23 cellular contexts compared by ENCODE assay signal in the genomic region with DNA sequence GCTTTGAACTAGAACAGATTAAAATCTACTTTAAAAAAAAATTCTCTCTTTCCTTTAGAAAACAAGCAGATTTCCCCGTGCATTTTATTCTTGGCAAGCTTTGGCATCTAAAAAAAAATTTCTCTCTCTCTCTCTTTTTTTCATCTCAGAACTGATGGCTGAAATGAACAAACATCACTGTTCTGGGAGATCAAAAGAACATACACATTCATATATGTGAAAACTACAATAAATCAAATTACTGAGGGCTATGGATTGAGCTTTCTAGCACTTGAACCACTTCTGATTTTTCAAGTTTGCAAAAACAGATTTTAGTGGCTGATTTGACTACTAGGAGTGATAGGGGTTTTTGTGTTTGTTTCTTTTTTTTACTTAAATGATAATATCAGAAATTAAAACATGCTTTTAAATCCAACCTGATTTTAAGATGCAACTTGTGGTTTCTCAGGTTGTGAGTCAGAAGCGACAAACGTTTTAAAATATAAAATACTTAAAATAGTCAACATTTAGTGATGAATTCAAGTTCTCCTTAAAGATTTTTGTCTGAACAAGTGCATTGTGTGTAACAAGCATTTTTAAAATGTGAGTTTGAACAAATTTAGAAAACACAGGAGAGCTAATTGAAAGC. TPM values are rescaled to one million over a fixed set of nuclear protein-coding genes. Genes with fewer than 3 reads are reported as not detected.
DNase-seq lines count a peak whose midpoint lies in the region; ATAC-seq, FAIRE-seq and TF ChIP-seq lines count a peak whose summit lies in the region.
"Had no signal": no experiment of that assay in that cellular context is flagged by ENCODE, and none has a peak within 500 bp of the region (broad histone marks: within the 10 kb centered on the region; RNA-seq: fewer than 3 reads in every experiment).

No MANE protein-coding gene starts in this region.

- no peak for DNase-seq in HepG2 (ENCODE audit: low spot score)
- DNase-seq in right lobe of liver: no peak
- no peak for DNase-seq in testis
- no peak for DNase-seq in LoVo (ENCODE audit: low spot score)
- DNase-seq: activated CD4-positive, alpha-beta T cell treated with anti-CD3 and anti-CD28 coated beads for 4 hours; activated effector memory CD4-positive, alpha-beta T cell treated with anti-CD3 and anti-CD28 coated beads, Interleukin-2, amount 50 U/mL, for 16 hours; aorta; esophagus squamous epithelium; immature natural killer cell; NCI-H1417 treated with DMSO at 0.1 percent for 48 hours; NCI-H524 treated with DMSO at 0.1 percent for 48 hours; nucleus accumbens; stimulated activated CD8-positive, alpha-beta memory T cell treated with anti-CD3 and anti-CD28 coated beads, Interleukin-4, amount 100 ng/mL, for 48 hours had no signal

- no peak overlapping the region for H3K27ac ChIP-seq in HepG2 (ENCODE audit: extremely low read length, insufficient read depth, low read length)
- H3K27ac ChIP-seq in right lobe of liver: no peak overlapping the region
- H3K27ac ChIP-seq in angular gyrus (ENCODE audit: low read depth, low read length): peak overlapping the region; percentile 41
- no peak overlapping the region for H3K27ac ChIP-seq in iPS-20b (ENCODE audit: low read length)
- H3K27ac ChIP-seq in temporal lobe (ENCODE audit: low read depth, low read length): peak overlapping the region; percentile 45
- no peak overlapping the region for H3K27ac ChIP-seq in testis
- H3K27ac ChIP-seq: C4-2B, esophagus squamous epithelium, left lung, thoracic aorta had no signal

- in situ Hi-C loops in HepG2 (cut with HindIII; ENCODE audit: extremely low pct_ligation_motif_present, low pct_unique_long_range_greater_than_20kb): no loop called here

- TF ChIP-seq POLR2A in HepG2 (IDR thresholded peaks at IDR 0.05; ENCODE audit: insufficient read depth in 1 of 2, low read depth in 2 of 2, low read length in 2 of 2): no peak
- no peak for TF ChIP-seq POLR2A in right lobe of liver (IDR thresholded peaks at IDR 0.05)
- no peak for TF ChIP-seq POLR2A in testis (IDR thresholded peaks at IDR 0.05)

- H3K9me3 ChIP-seq in HepG2 (ENCODE audit: low read length) (no peaks in the 10 kb centered on the region), right lobe of liver (no peaks in the 10 kb centered on the region), iPS-20b (ENCODE audit: insufficient read depth, low read depth, low read length) (peaks cover 8% of the 10 kb centered on the region; the same call in 1 of the 2 replicates), testis (no peaks in the 10 kb centered on the region)
- H3K9me3 ChIP-seq: esophagus squamous epithelium, left lung, thoracic aorta had no signal

- no peaks in the 10 kb centered on the region for H3K79me2 ChIP-seq in HepG2 (ENCODE audit: insufficient read depth, low read length)

- H2AFZ ChIP-seq in HepG2 (ENCODE audit: low read length): no peak overlapping the region

- H3K9ac ChIP-seq in HepG2 (ENCODE audit: insufficient read depth, low read depth, low read length): no peak overlapping the region
- H3K9ac ChIP-seq in iPS-20b (ENCODE audit: low read depth, low read length): no peak overlapping the region

- BruUV-seq in HepG2 (replicated peaks; lab: Mats Ljungman, UMichigan): no TSS peak

- TF ChIP-seq EP300 in HepG2 (IDR thresholded peaks at IDR 0.05; ENCODE audit: low read depth in 2 of 2, low read length in 2 of 2) (no peak), HepG2 (CRISPR knock-in tag; IDR thresholded peaks at IDR 0.05; ENCODE audit: borderline replicate concordance) (no peak)

- no peaks in the 10 kb centered on the region for H4K20me1 ChIP-seq in HepG2 (ENCODE audit: insufficient read depth, low read length)

- 42% methylated on average over 3 of the region's 3 CpGs for WGBS in HepG2 (ENCODE audit: low lambda C conversion rate)
- 27% methylated on average over 3 of the region's 3 CpGs for WGBS in right lobe of liver (ENCODE audit: insufficient coverage, low coverage, low lambda C conversion rate, missing lambda C conversion rate)
- WGBS in testis, 2 donors: 42 to 48% methylated on average over 3 of the region's 3 CpGs

- H3K27me3 ChIP-seq in HepG2 (ENCODE audit: control insufficient read depth in 1 of 2, insufficient read depth in 2 of 2, low read length in 2 of 2): peaks cover 16 to 77% of the 10 kb centered on the region in 2 experiments
- peaks cover 21 to 31% of the 10 kb centered on the region in 2 donors for H3K27me3 ChIP-seq in right lobe of liver
- H3K27me3 ChIP-seq in iPS-20b (ENCODE audit: insufficient read depth, low read length): peaks cover 100% of the 10 kb centered on the region
- peaks cover 3% of the 10 kb centered on the region for H3K27me3 ChIP-seq in testis

- TF ChIP-seq CTCF in HepG2 (CRISPR knock-in tag; IDR thresholded peaks at IDR 0.05) (no peak), right lobe of liver (IDR thresholded peaks at IDR 0.05) (no peak), testis (IDR thresholded peaks at IDR 0.05) (no peak)

- peaks cover 36% of the 10 kb centered on the region for H3K4me1 ChIP-seq in HepG2 (ENCODE audit: insufficient read depth, low read length)
- H3K4me1 ChIP-seq in right lobe of liver: peaks cover 0 to 40% (median 4%) of the 10 kb centered on the region in 4 donors
- H3K4me1 ChIP-seq in iPS-20b (ENCODE audit: insufficient read depth, low read length): peaks cover 5% of the 10 kb centered on the region; the same call in 1 of the 2 replicates
- no peaks in the 10 kb centered on the region for H3K4me1 ChIP-seq in testis

- CTCF ChIA-PET in HepG2 (lab: Yijun Ruan, JAX; ENCODE audit: low intra/inter-chr PET ratio, low total read pairs): no interaction called here

- peak overlapping the region; percentile 67; the same call in 1 of the 2 replicates for H3K4me2 ChIP-seq in HepG2 (ENCODE audit: low read depth, low read length)

- no peak for FAIRE-seq in HepG2 (lab: Jason Lieb, UNC)
- FAIRE-seq: TTC549 had no signal

- intact Hi-C loops in HepG2 (cut with micrococcal nuclease; ENCODE audit: unreplicated experiment) (loop anchor here (5.0 kb wide), 1 partner anchor 112 kb away; the partner anchor contains the start of gene PSMD14), right lobe of liver (cut with DNase I) (no loop called here), testis (cut with DNase I; ENCODE audit: low total_unique reads) (no loop called here)

- POLR2A ChIA-PET in HepG2 (lab: Yijun Ruan, JAX): no interaction called here

- ATAC-seq in HepG2: no peak
- ATAC-seq in right lobe of liver: no peak
- no peak for ATAC-seq in HG02938 (IDR thresholded peaks at IDR 0.05; ENCODE audit: unreplicated experiment)
- ATAC-seq: left lung had no signal

- TF ChIP-seq RAD21 in HepG2 (CRISPR knock-in tag; IDR thresholded peaks at IDR 0.05): no peak

- H3K4me3 ChIP-seq in HepG2 (replicated peaks in 1 of 3; ENCODE audit: insufficient read depth in 1 of 3, low read depth in 2 of 3, low read length in 3 of 3): 0 out of 6 replicates have a peak overlapping the region, but pooled peaks of 1 of the 3 experiments have one; percentile 33
- H3K4me3 ChIP-seq in right lobe of liver: no peak overlapping the region
- peak overlapping the region; percentile 46; the same call in 1 of the 2 replicates for H3K4me3 ChIP-seq in iPS-20b (ENCODE audit: low read length)
- peak overlapping the region in 1 of 2 donors; percentile 27 for H3K4me3 ChIP-seq in testis
- H3K4me3 ChIP-seq: left lung had no signal

- H3K36me3 ChIP-seq in HepG2 (replicated peaks in 1 of 2; ENCODE audit: control insufficient read depth in 1 of 2, insufficient read depth in 2 of 2, low read length in 2 of 2) (no peaks in the 10 kb centered on the region), right lobe of liver (no peaks in the 10 kb centered on the region), iPS-20b (ENCODE audit: insufficient read depth, low read depth, low read length) (no peaks in the 10 kb centered on the region), testis (ENCODE audit: low read depth, missing control alignments) (no peaks in the 10 kb centered on the region)
- H3K36me3 ChIP-seq: esophagus squamous epithelium, left lung, thoracic aorta had no signal

TF ChIP-seq in HepG2, 621 proteins besides CTCF, POLR2A, EP300 and RAD21:
- TF ChIP-seq POLR2AphosphoS2 (IDR thresholded peaks at IDR 0.05; ENCODE audit: low read depth, low read length): no peak
- TF ChIP-seq CBX2 (IDR thresholded peaks at IDR 0.05; ENCODE audit: low read depth, low read length): peak; percentile 97
- no peak for TF ChIP-seq CBX2 (CRISPR knock-in tag; IDR thresholded peaks at IDR 0.05; ENCODE audit: low read depth)
- 0 out of 2 replicates have a peak, but pooled peaks have one; percentile 5 for TF ChIP-seq EZH2 (conservative IDR thresholded peaks at IDR 0.05; ENCODE audit: low read depth, low read length)

RNA-seq across cellular contexts. Expression of gene TBR1, which starts 3.4 kb away (rescaled TPM):
- total RNA-seq in HepG2 (2016; rRNA removed; fragmentation: Illumina TruSeq; extraction: Trizol) (not detected in 2 replicates), right lobe of liver (not detected), temporal lobe (95.6 TPM), testis (1 to 10 TPM; 2.4 to 5.3 TPM)
- not detected in 2 replicates for total RNA-seq in HepG2 (2016; cell fraction: cytosol; rRNA removed; fragmentation: Illumina TruSeq; extraction: Trizol; ENCODE audit: low read depth)
- total RNA-seq in HepG2 (2016; cell fraction: insoluble cytoplasmic fraction; rRNA removed; fragmentation: Illumina TruSeq; extraction: Trizol): 0.09 TPM in 1 of 2 replicates, not detected in the other
- not detected in 2 replicates for total RNA-seq in HepG2 (2016; cell fraction: membrane; rRNA removed; fragmentation: Illumina TruSeq; extraction: Trizol)
- total RNA-seq in HepG2 (2016; cell fraction: nucleus; rRNA removed; fragmentation: Illumina TruSeq; extraction: Trizol): 0.03 and 0.06 TPM in 2 replicates
- polyA plus RNA-seq in HepG2 (2011; rRNA removed) (0.03 TPM in 1 of 2 replicates, not detected in the other), testis (ENCODE audit: insufficient read depth, low read depth, low replicate concordance) (0.92 TPM)
- not detected in 2 replicates for polyA plus RNA-seq in HepG2 (2011; cell fraction: cytosol; rRNA removed)
- polyA plus RNA-seq in HepG2 (2011; cell fraction: nucleus; rRNA removed): 0.05 and 0.10 TPM in 2 replicates
- not detected in 2 replicates for polyA plus RNA-seq in HepG2 (2012)
- polyA plus RNA-seq in HepG2 (2016; cell fraction: cytosol; fragmentation: Illumina TruSeq; extraction: Trizol; ENCODE audit: low read depth): not detected in 2 replicates
- polyA plus RNA-seq in HepG2 (2016; cell fraction: insoluble cytoplasmic fraction; fragmentation: Illumina TruSeq; extraction: Trizol; ENCODE audit: low read depth): not detected in 2 replicates
- not detected in 2 replicates for polyA plus RNA-seq in HepG2 (2016; cell fraction: membrane; fragmentation: Illumina TruSeq; extraction: Trizol; ENCODE audit: low read depth)
- not detected in 2 replicates for polyA plus RNA-seq in HepG2 (2016; cell fraction: nucleus; fragmentation: Illumina TruSeq; extraction: Trizol; ENCODE audit: insufficient read depth, low read depth)
- 0.04 TPM in 1 of 2 replicates, not detected in the other for polyA minus RNA-seq in HepG2 (2011; rRNA and poly(A)+ RNA removed; ENCODE audit: low replicate concordance)
- polyA minus RNA-seq in HepG2 (2011; cell fraction: cytosol; rRNA and poly(A)+ RNA removed): not detected in 2 replicates
- 0.37 and 0.52 TPM in 2 replicates for polyA minus RNA-seq in HepG2 (2011; cell fraction: nucleus; rRNA and poly(A)+ RNA removed)
- total RNA-seq: aorta, G401, IMR-90, thoracic aorta had no signal
- polyA plus RNA-seq: aorta, immature natural killer cell, IMR-90 had no signal

Comparison
In these comparisons a context has a peak if more than half of its experiments do, and no peak if none do; other contexts are left out.
1. H3K27ac ChIP-seq: peak in angular gyrus (single experiment) and temporal lobe (single experiment); none in HepG2 (single experiment), right lobe of liver (0 of 3), iPS-20b (single experiment) and testis (0 of 2).
2. RNA of gene TBR1, which starts 3.4 kb away (total RNA-seq): 95.6 TPM in temporal lobe (single experiment); 2.4 to 5.3 TPM in testis, not detected in right lobe of liver and 0.03 to 0.09 TPM in HepG2; every median in the first group is over 10 times any median in the second.